ENCODE assay signal across 7 cellular contexts in the genomic region with DNA sequence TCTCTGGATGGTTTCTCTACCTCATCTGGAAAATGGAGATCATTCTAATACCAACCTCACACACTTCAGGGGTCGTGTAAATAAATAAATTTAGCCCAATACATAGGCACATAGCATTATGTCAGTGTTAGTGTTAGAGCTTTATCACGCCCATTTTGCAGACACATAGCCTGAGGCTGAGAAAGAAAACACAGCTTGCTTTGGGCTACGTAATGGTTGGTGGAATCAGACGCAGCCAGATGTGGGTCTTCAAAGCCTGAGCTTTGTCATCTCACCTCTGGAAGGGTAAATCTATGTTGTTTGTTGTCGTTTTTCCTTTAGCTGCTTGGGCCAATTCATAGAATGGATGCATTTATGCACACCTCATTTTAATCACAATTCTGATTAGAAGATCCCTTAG.
"Had no signal": no experiment of that assay in that cellular context is flagged by ENCODE, and none has a peak within 500 bp of the region (broad histone marks: within the 10 kb centered on the region; RNA-seq: fewer than 3 reads in every experiment).

No MANE protein-coding gene starts in this region.

- H3K27ac Mint-ChIP-seq: IgD-negative memory B cell had no signal

- H3K9ac ChIP-seq: KMS-11 had no signal

- H3K4me3 Mint-ChIP-seq: IgD-negative memory B cell had no signal

- H3K36me3 Mint-ChIP-seq: IgD-negative memory B cell had no signal

- H3K27ac ChIP-seq: HL-60, KMS-11 had no signal

- H3K4me1 Mint-ChIP-seq: IgD-negative memory B cell had no signal

- DNase-seq: IMR-90, KBM-7, KG1 had no signal

- FAIRE-seq: HTR-8/SVneo had no signal

- H3K4me2 ChIP-seq: KMS-11 had no signal
